ENCODE assay signal across 1 cellular context in genomic region chr22:19292262-19293230, GRCh38.
TF ChIP-seq lines count a peak whose summit lies in the region.

No MANE protein-coding gene starts in this region.

TF ChIP-seq in K562, 482 proteins besides CTCF, POLR2A, EP300 and RAD21 (continued from another document and continues in another):
- TF ChIP-seq CUX1 (CRISPR knock-in tag; IDR thresholded peaks at IDR 0.05) (no peak), THRAP3 (IDR thresholded peaks at IDR 0.05; ENCODE audit: borderline replicate concordance) (peak; percentile 31; the same call in 1 of the 2 replicates), CXXC5 (CRISPR knock-in tag; IDR thresholded peaks at IDR 0.05) (peak; percentile 52; the same call in 1 of the 2 replicates), ZNF408 (CRISPR knock-in tag; IDR thresholded peaks at IDR 0.05; ENCODE audit: low read depth) (no peak), ZNF184 (CRISPR knock-in tag; IDR thresholded peaks at IDR 0.05) (no peak), RBM15 (IDR thresholded peaks at IDR 0.05; ENCODE audit: insufficient read depth, low read length) (no peak), RERE (CRISPR knock-in tag; IDR thresholded peaks at IDR 0.05; ENCODE audit: borderline replicate concordance) (no peak), POU5F1 (IDR thresholded peaks at IDR 0.05; ENCODE audit: borderline replicate concordance, low read depth, low read length, partially characterized antibody) (no peak), ZNF212 (CRISPR knock-in tag; IDR thresholded peaks at IDR 0.05) (no peak), NFRKB (IDR thresholded peaks at IDR 0.05; ENCODE audit: low read depth) (no peak), CHD2 (IDR thresholded peaks at IDR 0.05; ENCODE audit: low read depth, low read length) (no peak), DMBX1 (CRISPR knock-in tag; IDR thresholded peaks at IDR 0.05; ENCODE audit: borderline replicate concordance) (no peak), ZNF3 (CRISPR knock-in tag; IDR thresholded peaks at IDR 0.05) (no peak), RHOXF2B (CRISPR knock-in tag; conservative IDR thresholded peaks at IDR 0.05) (no peak), IRF9 (tag; IDR thresholded peaks at IDR 0.05) (no peak), E2F6 (IDR thresholded peaks at IDR 0.05; ENCODE audit: borderline replicate concordance in 1 of 2, extremely low read depth in 1 of 2, insufficient read depth in 1 of 2, insufficient read length in 1 of 2, low read depth in 1 of 2, low read length in 1 of 2, poor library complexity in 1 of 2, severe bottlenecking in 1 of 2) (peak in 1 of 2 experiments; percentile 37), ZNF707 (CRISPR knock-in tag; conservative IDR thresholded peaks at IDR 0.05) (no peak), RBM34 (IDR thresholded peaks at IDR 0.05; ENCODE audit: borderline replicate concordance, insufficient read depth, low read length) (no peak), SNAPC5 (CRISPR knock-in tag; IDR thresholded peaks at IDR 0.05) (no peak), EP400 (IDR thresholded peaks at IDR 0.05) (no peak), ATF1 (CRISPR knock-in tag; IDR thresholded peaks at IDR 0.05) (no peak), ATF1 (tag; IDR thresholded peaks at IDR 0.05) (peak; percentile 71), ZNF146 (CRISPR knock-in tag; IDR thresholded peaks at IDR 0.05; ENCODE audit: unreplicated experiment) (no peak), HDAC3 (IDR thresholded peaks at IDR 0.05; ENCODE audit: borderline replicate concordance, partially characterized antibody) (no peak), ZNF699 (CRISPR knock-in tag; IDR thresholded peaks at IDR 0.05; ENCODE audit: insufficient replicate concordance) (peak; percentile 30), RBM25 (IDR thresholded peaks at IDR 0.05; ENCODE audit: low read depth, low read length, severe bottlenecking) (no peak), MYNN (IDR thresholded peaks at IDR 0.05) (no peak), MYNN (CRISPR knock-in tag; IDR thresholded peaks at IDR 0.05) (no peak), TCFL5 (CRISPR knock-in tag; conservative IDR thresholded peaks at IDR 0.05) (no peak), PHF20 (IDR thresholded peaks at IDR 0.05; ENCODE audit: partially characterized antibody) (no peak), UBTF (IDR thresholded peaks at IDR 0.05; ENCODE audit: borderline replicate concordance in 1 of 2, low read depth in 2 of 2, low read length in 2 of 2) (no peak), HMGN3 (IDR thresholded peaks at IDR 0.05; ENCODE audit: borderline replicate concordance, extremely low read depth, insufficient read length, low read depth, low read length) (no peak), ARID2 (IDR thresholded peaks at IDR 0.05) (no peak)
- TF ChIP-seq, protein P1, sequence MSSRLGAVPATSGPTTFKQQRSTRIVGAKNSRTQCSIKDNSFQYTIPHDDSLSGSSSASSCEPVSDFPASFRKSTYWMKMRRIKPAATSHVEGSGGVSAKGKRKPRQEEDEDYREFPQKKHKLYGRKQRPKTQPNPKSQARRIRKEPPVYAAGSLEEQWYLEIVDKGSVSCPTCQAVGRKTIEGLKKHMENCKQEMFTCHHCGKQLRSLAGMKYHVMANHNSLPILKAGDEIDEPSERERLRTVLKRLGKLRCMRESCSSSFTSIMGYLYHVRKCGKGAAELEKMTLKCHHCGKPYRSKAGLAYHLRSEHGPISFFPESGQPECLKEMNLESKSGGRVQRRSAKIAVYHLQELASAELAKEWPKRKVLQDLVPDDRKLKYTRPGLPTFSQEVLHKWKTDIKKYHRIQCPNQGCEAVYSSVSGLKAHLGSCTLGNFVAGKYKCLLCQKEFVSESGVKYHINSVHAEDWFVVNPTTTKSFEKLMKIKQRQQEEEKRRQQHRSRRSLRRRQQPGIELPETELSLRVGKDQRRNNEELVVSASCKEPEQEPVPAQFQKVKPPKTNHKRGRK (tag; IDR thresholded peaks at IDR 0.05) = no peak
- TF ChIP-seq, protein P2, sequence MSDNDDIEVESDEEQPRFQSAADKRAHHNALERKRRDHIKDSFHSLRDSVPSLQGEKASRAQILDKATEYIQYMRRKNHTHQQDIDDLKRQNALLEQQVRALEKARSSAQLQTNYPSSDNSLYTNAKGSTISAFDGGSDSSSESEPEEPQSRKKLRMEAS (CRISPR knock-in tag; IDR thresholded peaks at IDR 0.05) = no peak
- TF ChIP-seq, protein P3, sequence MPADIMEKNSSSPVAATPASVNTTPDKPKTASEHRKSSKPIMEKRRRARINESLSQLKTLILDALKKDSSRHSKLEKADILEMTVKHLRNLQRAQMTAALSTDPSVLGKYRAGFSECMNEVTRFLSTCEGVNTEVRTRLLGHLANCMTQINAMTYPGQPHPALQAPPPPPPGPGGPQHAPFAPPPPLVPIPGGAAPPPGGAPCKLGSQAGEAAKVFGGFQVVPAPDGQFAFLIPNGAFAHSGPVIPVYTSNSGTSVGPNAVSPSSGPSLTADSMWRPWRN (IDR thresholded peaks at IDR 0.05; ENCODE audit: low read depth) = no peak
- TF ChIP-seq, protein P4, sequence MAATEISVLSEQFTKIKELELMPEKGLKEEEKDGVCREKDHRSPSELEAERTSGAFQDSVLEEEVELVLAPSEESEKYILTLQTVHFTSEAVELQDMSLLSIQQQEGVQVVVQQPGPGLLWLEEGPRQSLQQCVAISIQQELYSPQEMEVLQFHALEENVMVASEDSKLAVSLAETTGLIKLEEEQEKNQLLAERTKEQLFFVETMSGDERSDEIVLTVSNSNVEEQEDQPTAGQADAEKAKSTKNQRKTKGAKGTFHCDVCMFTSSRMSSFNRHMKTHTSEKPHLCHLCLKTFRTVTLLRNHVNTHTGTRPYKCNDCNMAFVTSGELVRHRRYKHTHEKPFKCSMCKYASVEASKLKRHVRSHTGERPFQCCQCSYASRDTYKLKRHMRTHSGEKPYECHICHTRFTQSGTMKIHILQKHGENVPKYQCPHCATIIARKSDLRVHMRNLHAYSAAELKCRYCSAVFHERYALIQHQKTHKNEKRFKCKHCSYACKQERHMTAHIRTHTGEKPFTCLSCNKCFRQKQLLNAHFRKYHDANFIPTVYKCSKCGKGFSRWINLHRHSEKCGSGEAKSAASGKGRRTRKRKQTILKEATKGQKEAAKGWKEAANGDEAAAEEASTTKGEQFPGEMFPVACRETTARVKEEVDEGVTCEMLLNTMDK (IDR thresholded peaks at IDR 0.05; ENCODE audit: borderline replicate concordance, insufficient read depth, low read depth, low read length, poor library complexity, severe bottlenecking) = no peak
- TF ChIP-seq, protein P5, sequence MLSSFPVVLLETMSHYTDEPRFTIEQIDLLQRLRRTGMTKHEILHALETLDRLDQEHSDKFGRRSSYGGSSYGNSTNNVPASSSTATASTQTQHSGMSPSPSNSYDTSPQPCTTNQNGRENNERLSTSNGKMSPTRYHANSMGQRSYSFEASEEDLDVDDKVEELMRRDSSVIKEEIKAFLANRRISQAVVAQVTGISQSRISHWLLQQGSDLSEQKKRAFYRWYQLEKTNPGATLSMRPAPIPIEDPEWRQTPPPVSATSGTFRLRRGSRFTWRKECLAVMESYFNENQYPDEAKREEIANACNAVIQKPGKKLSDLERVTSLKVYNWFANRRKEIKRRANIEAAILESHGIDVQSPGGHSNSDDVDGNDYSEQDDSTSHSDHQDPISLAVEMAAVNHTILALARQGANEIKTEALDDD (IDR thresholded peaks at IDR 0.05) = no peak
